ENCODE assay signal across 18 cellular contexts in the genomic region with DNA sequence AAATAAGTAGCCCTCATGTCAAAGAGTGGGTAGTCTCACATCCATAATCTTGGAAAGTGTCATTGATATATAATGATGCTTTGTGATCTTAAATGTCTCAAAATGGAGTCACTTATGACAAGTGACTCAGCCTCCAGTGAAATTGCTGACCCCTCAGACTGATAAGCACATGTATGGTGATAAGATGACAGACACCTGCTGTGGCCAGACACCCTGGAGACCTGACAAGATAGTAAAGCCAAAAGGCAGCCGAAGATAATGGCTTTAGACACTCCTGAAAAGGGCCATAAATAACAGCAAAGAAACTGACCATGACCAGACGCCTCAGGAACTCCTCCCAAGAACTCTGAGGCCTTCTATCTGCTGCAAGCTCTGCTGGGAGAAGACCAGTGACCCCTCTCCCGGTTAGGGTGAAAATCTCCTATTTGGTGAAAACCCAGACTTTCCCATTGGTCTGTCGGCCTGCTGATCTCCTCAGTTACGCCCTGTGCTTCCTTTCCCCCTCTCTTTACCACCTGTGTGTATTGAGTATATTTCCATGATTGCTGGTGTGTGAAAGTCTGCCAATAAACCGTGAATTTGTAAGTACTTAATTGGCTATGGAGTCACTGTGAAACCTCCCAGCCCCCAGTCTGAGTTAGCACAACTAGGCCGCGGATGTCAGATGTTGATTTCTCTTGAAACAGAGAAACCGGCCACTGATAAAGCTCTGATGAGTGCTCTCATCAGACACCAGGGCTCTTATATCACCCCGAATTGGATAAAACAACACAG.
DNase-seq lines count a peak whose midpoint lies in the region; ATAC-seq and TF ChIP-seq lines count a peak whose summit lies in the region.
"Had no signal": no experiment of that assay in that cellular context is flagged by ENCODE, and none has a peak within 500 bp of the region (broad histone marks: within the 10 kb centered on the region; RNA-seq: fewer than 3 reads in every experiment).

No MANE protein-coding gene starts in this region.

- peaks cover 20% of the 10 kb centered on the region for H3K4me1 ChIP-seq in cardiac muscle cell (ENCODE audit: low read depth)
- peaks cover 57% of the 10 kb centered on the region for H3K4me1 ChIP-seq in OCI-LY3 (ENCODE audit: low read length)
- peaks cover 9 to 13% of the 10 kb centered on the region in 2 donors for H3K4me1 ChIP-seq in thyroid gland
- H3K4me1 ChIP-seq: Peyer's patch had no signal

- no peaks in the 10 kb centered on the region for H3K36me3 Mint-ChIP-seq in activated T-cell treated with anti-CD3 and anti-CD28 coated beads, Interleukin-2, amount 50 U/mL, for 24 hours (ENCODE audit: low read depth)

- H3K9ac ChIP-seq in OCI-LY3 (ENCODE audit: low read length): peak overlapping the region; percentile 58; the same call in 1 of the 2 replicates

- no peak overlapping the region for H3K4me3 Mint-ChIP-seq in activated T-cell treated with anti-CD3 and anti-CD28 coated beads, Interleukin-2, amount 50 U/mL, for 24 hours

- H3K9me3 ChIP-seq in cardiac muscle cell (ENCODE audit: low read depth): no peaks in the 10 kb centered on the region
- H3K9me3 ChIP-seq in OCI-LY3 (ENCODE audit: insufficient read depth, low read length): 0 out of 2 replicates have a peak, but pooled peaks cover 8% of the 10 kb centered on the region
- H3K9me3 ChIP-seq in thyroid gland: no peaks in the 10 kb centered on the region
- H3K9me3 ChIP-seq: Peyer's patch had no signal

- H3K27me3 ChIP-seq in cardiac muscle cell (no peaks in the 10 kb centered on the region), OCI-LY3 (ENCODE audit: low read depth, low read length) (no peaks in the 10 kb centered on the region), thyroid gland (no peaks in the 10 kb centered on the region)
- H3K27me3 ChIP-seq: Peyer's patch had no signal

- no peaks in the 10 kb centered on the region for H3K36me3 ChIP-seq in cardiac muscle cell
- H3K36me3 ChIP-seq in OCI-LY3 (replicated peaks; ENCODE audit: low read depth, low read length): peaks cover 21% of the 10 kb centered on the region
- no peaks in the 10 kb centered on the region for H3K36me3 ChIP-seq in thyroid gland
- H3K36me3 ChIP-seq: Peyer's patch had no signal

- no peaks in the 10 kb centered on the region for H3K27me3 Mint-ChIP-seq in activated T-cell treated with anti-CD3 and anti-CD28 coated beads, Interleukin-2, amount 50 U/mL, for 24 hours

- no peak overlapping the region for H3K27ac Mint-ChIP-seq in activated T-cell treated with anti-CD3 and anti-CD28 coated beads, Interleukin-2, amount 50 U/mL, for 24 hours

- TF ChIP-seq POLR2A in thyroid gland (IDR thresholded peaks at IDR 0.05): no peak

- H4K20me1 ChIP-seq in OCI-LY3 (ENCODE audit: insufficient read depth, low read length): no peaks in the 10 kb centered on the region

- WGBS in thyroid gland, 2 donors: 37 to 41% methylated on average over 10 of the region's 10 CpGs

- no peaks in the 10 kb centered on the region for H3K4me1 Mint-ChIP-seq in activated T-cell treated with anti-CD3 and anti-CD28 coated beads, Interleukin-2, amount 50 U/mL, for 24 hours (ENCODE audit: low read depth)

- H3K9me3 Mint-ChIP-seq in activated T-cell treated with anti-CD3 and anti-CD28 coated beads, Interleukin-2, amount 50 U/mL, for 24 hours: peaks cover 16% of the 10 kb centered on the region

- H3K4me2 ChIP-seq in OCI-LY3 (ENCODE audit: low read length): peak overlapping the region; percentile 51

- DNase-seq in cardiac muscle cell (ENCODE audit: low read depth in 1 of 2, low spot score in 1 of 2) (no peak), Right ventricle myocardium superior (no peak), islet precursor cell (peak; percentile 72), thyroid gland (peak; percentile 35 to 44), SIG-M5 (lab: John Stamatoyannopoulos, UW) (no peak)
- no peak for DNase-seq in stimulated activated CD4-positive, alpha-beta T cell treated with anti-CD3 and anti-CD28 coated beads, Interleukin-15, amount 100 ng/mL, for 24 hours
- no peak for DNase-seq in activated T-cell treated with anti-CD3 and anti-CD28 coated beads, Interleukin-2, amount 50 U/mL, for 24 hours
- DNase-seq: 8988T, DMS153, EL, KG1, NCI-H1092, NCI-H1694 treated with DMSO at 0.1 percent for 48 hours, NCI-H345, Peyer's patch, SHP77 had no signal

- H3K4me3 ChIP-seq in cardiac muscle cell (no peak overlapping the region), OCI-LY3 (ENCODE audit: low read length) (peak overlapping the region; percentile 27; the same call in 1 of the 2 replicates), thyroid gland (replicated peaks in 1 of 3) (no peak overlapping the region)
- H3K4me3 ChIP-seq: Peyer's patch had no signal

- peak overlapping the region; percentile 76 for H3K27ac ChIP-seq in cardiac muscle cell
- H3K27ac ChIP-seq in OCI-LY3 (ENCODE audit: low read length): peak overlapping the region; percentile 86
- no peak overlapping the region for H3K27ac ChIP-seq in thyroid gland
- H3K27ac ChIP-seq: C4-2B, Peyer's patch had no signal

- H2AFZ ChIP-seq in OCI-LY3 (ENCODE audit: low read depth, low read length): peak overlapping the region; percentile 95

- TF ChIP-seq CTCF in cardiac muscle cell (IDR thresholded peaks at IDR 0.05; ENCODE audit: low read depth, low read length) (no peak), OCI-LY3 (IDR thresholded peaks at IDR 0.05; ENCODE audit: low read depth, low read length) (no peak), thyroid gland (IDR thresholded peaks at IDR 0.05) (no peak)

- intact Hi-C loops in Right ventricle myocardium superior (cut with DNase I): no loop called here
- intact Hi-C loops in thyroid gland (cut with DNase I): no loop called here

- no peaks in the 10 kb centered on the region for H3K79me2 ChIP-seq in OCI-LY3 (ENCODE audit: low read length)

- ATAC-seq in Right ventricle myocardium superior (ENCODE audit: poor library complexity): no peak

Comparison
In these comparisons a context has a peak if more than half of its experiments do, and no peak if none do; other contexts are left out.
1. DNase-seq: peak in islet precursor cell (single experiment) and thyroid gland (2 of 2); none in cardiac muscle cell (0 of 2), Right ventricle myocardium superior (single experiment), stimulated activated CD4-positive, alpha-beta T cell treated with anti-CD3 and anti-CD28 coated beads, Interleukin-15, amount 100 ng/mL, for 24 hours (single experiment), SIG-M5 (single experiment) and activated T-cell treated with anti-CD3 and anti-CD28 coated beads, Interleukin-2, amount 50 U/mL, for 24 hours (single experiment).
2. H3K27ac ChIP-seq: peak in cardiac muscle cell (single experiment) and OCI-LY3 (single experiment); none in thyroid gland (0 of 3).